9 cellular contexts compared by ENCODE assay signal in genomic region chr10:103273026-103273425, GRCh38. TPM values are rescaled to one million over a fixed set of nuclear protein-coding genes. Genes with fewer than 3 reads are reported as not detected.
DNase-seq lines count a peak whose midpoint lies in the region; ATAC-seq and TF ChIP-seq lines count a peak whose summit lies in the region.
"Had no signal": no experiment of that assay in that cellular context is flagged by ENCODE, and none has a peak within 500 bp of the region (broad histone marks: within the 10 kb centered on the region; RNA-seq: fewer than 3 reads in every experiment).

No MANE protein-coding gene starts in this region.

- no peaks in the 10 kb centered on the region for H3K9me3 Mint-ChIP-seq in Calu3 (ENCODE audit: low read depth, unreplicated experiment)
- H3K9me3 Mint-ChIP-seq in naive thymus-derived CD4-positive, alpha-beta T cell, result no peaks in the 10 kb centered on the region
- H3K9me3 Mint-ChIP-seq: T-helper 1 cell treated with Interleukin-12 subunit alpha and Interleukin-12 subunit beta and Interleukin-4 antibody, amounts not matched to agents 30 μg/mL and 1 μg/mL, for 36 hours had no signal

- H3K4me1 Mint-ChIP-seq in Calu3 (ENCODE audit: low read depth, unreplicated experiment), result peaks cover 7% of the 10 kb centered on the region
- H3K4me1 Mint-ChIP-seq in naive thymus-derived CD4-positive, alpha-beta T cell, result peaks cover 0 to 11% (median 0%) of the 10 kb centered on the region in 7 donors

- CTCF ChIA-PET in Calu3 (lab: Charles Lee), result interaction anchor here (0.6 kb wide), 1 partner anchor 25 kb away, joined by 3 read pairs; no protein-coding TSS in a partner anchor
- CTCF ChIA-PET in naive thymus-derived CD4-positive, alpha-beta T cell (lab: Charles Lee), result no interaction called here

- no peak overlapping the region for H3K27ac Mint-ChIP-seq in Calu3 (ENCODE audit: unreplicated experiment)
- H3K27ac Mint-ChIP-seq in naive thymus-derived CD4-positive, alpha-beta T cell, result no peak overlapping the region
- H3K27ac Mint-ChIP-seq: T-helper 1 cell treated with Interleukin-12 subunit alpha and Interleukin-12 subunit beta and Interleukin-4 antibody, amounts not matched to agents 30 μg/mL and 1 μg/mL, for 36 hours had no signal

- H3K36me3 ChIP-seq in naive thymus-derived CD4-positive, alpha-beta T cell (ENCODE audit: control insufficient read depth in 2 of 3, insufficient read depth in 3 of 3, low read length in 3 of 3), result no peaks in the 10 kb centered on the region

- ATAC-seq in naive thymus-derived CD4-positive, alpha-beta T cell, result no peak

- no peak overlapping the region for H3K4me3 ChIP-seq in naive thymus-derived CD4-positive, alpha-beta T cell (ENCODE audit: low read length)

- no peak for TF ChIP-seq CTCF in Calu3 (IDR thresholded peaks at IDR 0.05; ENCODE audit: unreplicated experiment)

- H3K27ac ChIP-seq in naive thymus-derived CD4-positive, alpha-beta T cell (ENCODE audit: low read depth, low read length), result no peak overlapping the region

- H3K9me3 ChIP-seq in naive thymus-derived CD4-positive, alpha-beta T cell (ENCODE audit: control insufficient read depth in 2 of 3, low read length in 3 of 3), result no peaks in the 10 kb centered on the region

- H3K27me3 Mint-ChIP-seq in Calu3 (ENCODE audit: unreplicated experiment), result peaks cover 26% of the 10 kb centered on the region
- H3K27me3 Mint-ChIP-seq in naive thymus-derived CD4-positive, alpha-beta T cell, result peaks cover 31 to 51% (median 38%) of the 10 kb centered on the region in 5 donors

- DNase-seq in Calu3 (peak; percentile 10), NCI-H2171 (lab: John Stamatoyannopoulos, UW) (peak; percentile 13), dedifferentiated amniotic fluid mesenchymal stem cell (ENCODE audit: extremely low spot score) (peak; percentile 97), myocyte (ENCODE audit: low read depth) (peak; percentile 100), HuH-7 (ENCODE audit: low spot score) (no peak), NOMO-1 treated with dmso at 0.1 percent for 144 hours (lab: John Stamatoyannopoulos, UW; ENCODE audit: unreplicated experiment) (no peak), NCI-H69 (lab: John Stamatoyannopoulos, UW) (no peak)
- no peak for DNase-seq in naive thymus-derived CD4-positive, alpha-beta T cell

- intact Hi-C loops in Calu3 (cut with micrococcal nuclease; ENCODE audit: unreplicated experiment), result no loop called here
- intact Hi-C loops in naive thymus-derived CD4-positive, alpha-beta T cell (cut with micrococcal nuclease), result no loop called here

- H3K36me3 Mint-ChIP-seq in Calu3 (ENCODE audit: insufficient read depth, unreplicated experiment), result peaks cover 8% of the 10 kb centered on the region
- H3K36me3 Mint-ChIP-seq in naive thymus-derived CD4-positive, alpha-beta T cell, result no peaks in the 10 kb centered on the region

- no peaks in the 10 kb centered on the region for H3K4me1 ChIP-seq in naive thymus-derived CD4-positive, alpha-beta T cell (ENCODE audit: control insufficient read depth in 2 of 2, insufficient read depth in 2 of 2, low read length in 2 of 2)

- peaks cover 0 to 3% of the 10 kb centered on the region in 2 donors for H3K27me3 ChIP-seq in naive thymus-derived CD4-positive, alpha-beta T cell (ENCODE audit: control insufficient read depth in 2 of 2, insufficient read depth in 2 of 2, low read length in 2 of 2)

- H3K4me3 Mint-ChIP-seq in Calu3 (ENCODE audit: low read depth, unreplicated experiment), result no peak overlapping the region
- no peak overlapping the region for H3K4me3 Mint-ChIP-seq in naive thymus-derived CD4-positive, alpha-beta T cell
- H3K4me3 Mint-ChIP-seq: T-helper 1 cell treated with Interleukin-12 subunit alpha and Interleukin-12 subunit beta and Interleukin-4 antibody, amounts not matched to agents 30 μg/mL and 1 μg/mL, for 36 hours had no signal

- BruUV-seq in Calu3 (replicated peaks; lab: Mats Ljungman, UMichigan), result no TSS peak

- POLR2A ChIA-PET in naive thymus-derived CD4-positive, alpha-beta T cell (lab: Charles Lee), result no interaction called here

RNA-seq across cellular contexts. Expression of gene INA, which starts 3.9 kb away (rescaled TPM):
- total RNA-seq in Calu3 (2022), result 1.3 and 1.9 TPM in 2 replicates
- total RNA-seq in myocyte, result not detected in 2 replicates
- polyA plus RNA-seq in myocyte (2012), result not detected
- under 1 TPM in 1 of 5 experiments, not detected in 4; 0.31 TPM for total RNA-seq in naive thymus-derived CD4-positive, alpha-beta T cell
- polyA plus RNA-seq in naive thymus-derived CD4-positive, alpha-beta T cell, result not detected

RNA-seq across cellular contexts. Expression of gene RPEL1, which starts 27.3 kb away (rescaled TPM):
- 0.57 and 0.61 TPM in 2 replicates for total RNA-seq in Calu3 (2022)
- 0.21 TPM in 1 of 2 replicates, not detected in the other for total RNA-seq in myocyte
- polyA plus RNA-seq in myocyte (2012), result not detected
- not detected for total RNA-seq in naive thymus-derived CD4-positive, alpha-beta T cell
- not detected for polyA plus RNA-seq in naive thymus-derived CD4-positive, alpha-beta T cell

Comparison
In these comparisons a context has a peak if more than half of its experiments do, and no peak if none do; other contexts are left out.
1. DNase-seq: peak in Calu3 (single experiment), NCI-H2171 (single experiment), dedifferentiated amniotic fluid mesenchymal stem cell (single experiment) and myocyte (single experiment); none in HuH-7 (single experiment), NOMO-1 treated with dmso at 0.1 percent for 144 hours (single experiment), naive thymus-derived CD4-positive, alpha-beta T cell (0 of 9) and NCI-H69 (single experiment).